ENCODE assay signal across 8 cellular contexts in genomic region chr22:43036282-43036751, GRCh38. TPM values are rescaled to one million over a fixed set of nuclear protein-coding genes. Genes with fewer than 3 reads are reported as not detected.
DNase-seq lines count a peak whose midpoint lies in the region; ATAC-seq, FAIRE-seq and TF ChIP-seq lines count a peak whose summit lies in the region.
"Not testable (repeated sequence)": the region's sequence is repeated elsewhere in the genome, so short reads cannot be mapped to it uniquely, and the experiment has no call there.

No MANE protein-coding gene starts in this region.

- FAIRE-seq in RCC 7860 (lab: Jason Lieb, UNC); keratinocyte (lab: Jason Lieb, UNC): not testable (repeated sequence)

- 36% methylated on average over 12 to 15 of the region's 15 CpGs for WGBS in testis, 2 donors

- H3K79me2 ChIP-seq in keratinocyte (ENCODE audit: control insufficient read depth, insufficient read depth, low read length); osteoblast (ENCODE audit: insufficient read depth, low read length): not testable (repeated sequence)

- not testable (repeated sequence) for H3K9me3 ChIP-seq in keratinocyte (ENCODE audit: control insufficient read depth, low read depth, low read length); osteoblast (ENCODE audit: low read depth, low read length); testis

- TF ChIP-seq POLR2A in testis (IDR thresholded peaks at IDR 0.05): not testable (repeated sequence)

- not testable (repeated sequence) for H3K9ac ChIP-seq in keratinocyte (ENCODE audit: control insufficient read depth, extremely low read depth, insufficient read depth, low read length)

- not testable (repeated sequence) for TF ChIP-seq CTCF in fibroblast of villous mesenchyme (IDR thresholded peaks at IDR 0.05; ENCODE audit: insufficient read depth, low read depth, low read length); keratinocyte (optimal IDR thresholded peaks at IDR 0.05 in 1 of 3, IDR thresholded peaks at IDR 0.05 in 1 of 3, conservative IDR thresholded peaks at IDR 0.05 in 1 of 3; ENCODE audit: extremely low read depth in 1 of 3, insufficient read depth in 2 of 3, low read length in 3 of 3); osteoblast (IDR thresholded peaks at IDR 0.05; ENCODE audit: extremely low read depth, low read depth, low read length); testis (IDR thresholded peaks at IDR 0.05)

- H3K36me3 ChIP-seq in keratinocyte (ENCODE audit: control insufficient read depth in 2 of 2, extremely low read depth in 1 of 2, insufficient read depth in 2 of 2, low read length in 2 of 2); osteoblast (ENCODE audit: insufficient read depth, low read length); testis (ENCODE audit: low read depth, missing control alignments): not testable (repeated sequence)

- H3K4me3 ChIP-seq in fibroblast of villous mesenchyme (ENCODE audit: low read depth, low read length); keratinocyte (ENCODE audit: control insufficient read depth in 2 of 3, extremely low read depth in 1 of 3, insufficient read depth in 2 of 3, low read depth in 1 of 3, low read length in 3 of 3); osteoblast (ENCODE audit: insufficient read depth, low read length); testis: not testable (repeated sequence)

- not testable (repeated sequence) for H3K27me3 Mint-ChIP-seq in central memory CD8-positive, alpha-beta T cell

- not testable (repeated sequence) for H3K9me3 Mint-ChIP-seq in central memory CD8-positive, alpha-beta T cell

- H2AFZ ChIP-seq in keratinocyte (ENCODE audit: control insufficient read depth, low read length); osteoblast (ENCODE audit: low read length): not testable (repeated sequence)

- dilution Hi-C loops in keratinocyte (cut with MboI; ENCODE audit: extremely low pct_ligation_motif_present, low sequenced_read_pairs): not testable (repeated sequence)

- not testable (repeated sequence) for H3K4me3 Mint-ChIP-seq in central memory CD8-positive, alpha-beta T cell

- intact Hi-C loops in testis (cut with DNase I; ENCODE audit: low total_unique reads): not testable (repeated sequence)

- H3K4me2 ChIP-seq in keratinocyte (ENCODE audit: control insufficient read depth, extremely low read depth, insufficient read depth, low read depth, low read length) (peak overlapping the region; percentile 2), osteoblast (ENCODE audit: insufficient read depth, low read length) (peak overlapping the region; percentile 56)

- H3K27me3 ChIP-seq in keratinocyte (ENCODE audit: control insufficient read depth, extremely low read depth, insufficient read depth, low read length); osteoblast (ENCODE audit: insufficient read depth, low read length); testis: not testable (repeated sequence)

- not testable (repeated sequence) for H3K4me1 Mint-ChIP-seq in central memory CD8-positive, alpha-beta T cell

- ATAC-seq in central memory CD8-positive, alpha-beta T cell (replicated peaks; ENCODE audit: extremely low read depth, poor library complexity, severe bottlenecking): not testable (repeated sequence)

- peak overlapping the region; percentile 64 for H3K27ac Mint-ChIP-seq in central memory CD8-positive, alpha-beta T cell (ENCODE audit: low read depth)

- DNase-seq in AG20443 (ENCODE audit: low spot score): peak; percentile 77
- DNase-seq in HCEC 1CT: peak; percentile 49
- peak; percentile 11 for DNase-seq in RCC 7860 (ENCODE audit: low spot score)
- DNase-seq in central memory CD8-positive, alpha-beta T cell (ENCODE audit: low spot score in 2 of 2); keratinocyte (ENCODE audit: low read depth, low spot score): not testable (repeated sequence)
- DNase-seq in fibroblast of villous mesenchyme (ENCODE audit: low read depth): peak; percentile 83
- peak; percentile 90 for DNase-seq in osteoblast (ENCODE audit: insufficient read length, low spot score, missing footprints)
- peak; percentile 33 for DNase-seq in testis

- H3K9me1 ChIP-seq in keratinocyte (ENCODE audit: control insufficient read depth, extremely low read depth, insufficient read depth, low read length): not testable (repeated sequence)

- not testable (repeated sequence) for H3K4me1 ChIP-seq in keratinocyte (ENCODE audit: control insufficient read depth, extremely low read depth, insufficient read depth, low read length); osteoblast (ENCODE audit: insufficient read depth, low read length); testis

- H4K20me1 ChIP-seq in keratinocyte (ENCODE audit: control insufficient read depth, extremely low read depth, insufficient read depth, low read length); osteoblast (ENCODE audit: insufficient read depth, low read length): not testable (repeated sequence)

- not testable (repeated sequence) for H3K36me3 Mint-ChIP-seq in central memory CD8-positive, alpha-beta T cell (ENCODE audit: insufficient read depth)

- not testable (repeated sequence) for H3K27ac ChIP-seq in keratinocyte (ENCODE audit: control insufficient read depth, insufficient read depth, low read length)
- H3K27ac ChIP-seq in osteoblast (ENCODE audit: low read depth, low read length) (peak overlapping the region; percentile 65), testis (peak overlapping the region in 1 of 2 donors; percentile 36)

RNA-seq across cellular contexts. Expression of gene PACSIN2, which starts 21.4 kb away (rescaled TPM):
- total RNA-seq in fibroblast of villous mesenchyme (43.8 and 53.1 TPM in 2 replicates), osteoblast (33.0 and 38.0 TPM in 2 replicates), testis (10 to 100 TPM; 43.6 to 45.6 TPM)
- polyA plus RNA-seq in keratinocyte (50.7 to 57.2 TPM (median 55.5 TPM) in 3 replicates), testis (ENCODE audit: insufficient read depth, low read depth, low replicate concordance) (43.5 TPM)
- polyA plus RNA-seq in keratinocyte (2011; ENCODE audit: low read depth): 69.6 TPM
- polyA plus RNA-seq in keratinocyte (2011; cell fraction: cytosol; rRNA removed): 41.3 and 48.2 TPM in 2 replicates
- 72.4 and 73.4 TPM in 2 replicates for polyA plus RNA-seq in keratinocyte (2011; cell fraction: nucleus; rRNA removed)
- 25.5 and 45.1 TPM in 2 replicates for polyA plus RNA-seq in keratinocyte (2012; ENCODE audit: low replicate concordance)
- 29.4 to 42.1 TPM (median 36.9 TPM) in 3 replicates for polyA minus RNA-seq in keratinocyte
- 27.2 TPM for polyA minus RNA-seq in keratinocyte (2011; cell fraction: cytosol; rRNA and poly(A)+ RNA removed)
- polyA minus RNA-seq in keratinocyte (2011; cell fraction: nucleus; rRNA and poly(A)+ RNA removed): 27.2 and 40.8 TPM in 2 replicates

RNA-seq across cellular contexts. Expression of gene TTLL1, which starts 52.9 kb away (rescaled TPM):
- 8.2 and 11.0 TPM in 2 replicates for total RNA-seq in fibroblast of villous mesenchyme
- polyA plus RNA-seq in keratinocyte: 3.5 to 6.0 TPM (median 3.9 TPM) in 3 replicates
- 4.1 TPM for polyA plus RNA-seq in keratinocyte (2011; ENCODE audit: low read depth)
- polyA plus RNA-seq in keratinocyte (2011; cell fraction: cytosol; rRNA removed): 6.3 and 7.2 TPM in 2 replicates
- 5.5 and 5.6 TPM in 2 replicates for polyA plus RNA-seq in keratinocyte (2011; cell fraction: nucleus; rRNA removed)
- 2.8 and 7.4 TPM in 2 replicates for polyA plus RNA-seq in keratinocyte (2012; ENCODE audit: low replicate concordance)
- 3.8 to 8.6 TPM (median 4.2 TPM) in 3 replicates for polyA minus RNA-seq in keratinocyte
- polyA minus RNA-seq in keratinocyte (2011; cell fraction: cytosol; rRNA and poly(A)+ RNA removed): 2.3 TPM
- 1.7 and 2.2 TPM in 2 replicates for polyA minus RNA-seq in keratinocyte (2011; cell fraction: nucleus; rRNA and poly(A)+ RNA removed)
- 15.9 and 20.0 TPM in 2 replicates for total RNA-seq in osteoblast
- 10 to 100 TPM; 22.5 to 28.9 TPM for total RNA-seq in testis
- polyA plus RNA-seq in testis (ENCODE audit: insufficient read depth, low read depth, low replicate concordance): 30.0 TPM
